1 cellular context compared by ENCODE assay signal in genomic region chr1:9198538-9199361, GRCh38.
TF ChIP-seq lines count a peak whose summit lies in the region.

No MANE protein-coding gene starts in this region.

TF ChIP-seq in IMR-90, 13 proteins besides CTCF, POLR2A, EP300 and RAD21:
- TF ChIP-seq MAFK (IDR thresholded peaks at IDR 0.05; ENCODE audit: low read depth, low read length): peak; percentile 79
- no peak for TF ChIP-seq BHLHE40 (IDR thresholded peaks at IDR 0.05; ENCODE audit: low read depth, low read length)
TF ChIP-seq in IMR-90: peak in this region for 1.
